ENCODE assay signal across 7 cellular contexts in the genomic region with DNA sequence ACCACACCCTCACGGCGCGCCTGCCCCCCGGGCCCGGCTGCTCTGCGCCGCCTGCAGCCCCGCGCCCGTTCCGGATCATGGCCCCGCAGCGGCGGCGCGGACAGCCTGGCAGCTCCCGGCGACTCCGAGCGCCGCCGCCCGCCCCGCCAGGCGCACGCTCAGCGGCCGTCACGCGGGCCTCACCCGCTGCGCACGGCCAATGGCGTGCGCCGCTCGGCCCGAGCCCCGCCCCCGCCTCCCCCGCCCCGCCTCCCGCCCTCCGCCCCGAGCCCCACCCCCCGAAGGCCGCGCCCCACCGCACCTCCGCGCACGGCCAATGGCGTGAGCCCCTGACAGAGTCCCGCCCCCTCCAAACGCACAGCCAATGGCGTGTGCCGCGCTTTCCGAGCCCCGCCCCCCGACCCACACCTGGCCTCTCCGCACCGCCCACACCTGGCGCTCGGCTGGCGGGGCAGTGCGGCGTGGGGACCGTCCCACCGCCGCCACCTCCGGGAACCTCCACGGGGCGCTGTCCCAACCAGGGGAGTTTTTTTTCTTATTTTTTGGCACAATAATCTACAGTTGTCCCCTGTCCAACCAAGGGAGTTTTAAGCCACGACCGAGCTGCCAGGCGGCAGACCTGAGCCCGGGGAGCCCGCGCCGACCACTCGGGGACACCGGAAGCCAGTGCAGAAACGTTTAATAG. TPM values are rescaled to one million over a fixed set of nuclear protein-coding genes. Genes with fewer than 3 reads are reported as not detected.
A peak's percentile ranks its signal among the peaks of the same experiment; 100 is the strongest.
DNase-seq lines count a peak whose midpoint lies in the region; ATAC-seq, FAIRE-seq and TF ChIP-seq lines count a peak whose summit lies in the region.

A gene (minus strand): TSS at position 123 of the 685 bp plus-strand sequence. CDS start 44 bp downstream, at position 79.

- H3K4me1 ChIP-seq in breast epithelium = peaks cover 0 to 9% of the 10 kb centered on the region in 2 donors
- peaks cover 0 to 2% of the 10 kb centered on the region in 2 donors for H3K4me1 ChIP-seq in small intestine (ENCODE audit: control insufficient read depth in 2 of 2, insufficient read depth in 1 of 2, low read depth in 1 of 2, low read length in 1 of 2)

- TF ChIP-seq POLR2A in GM18526 (IDR thresholded peaks at IDR 0.05; ENCODE audit: extremely low read depth, insufficient read length) = peak; percentile 51
- TF ChIP-seq POLR2A in breast epithelium (IDR thresholded peaks at IDR 0.05) = no peak

- 4 to 15% (median 8%) methylated on average over 33 to 84 of the region's 84 CpGs for WGBS in small intestine, 3 donors

- H3K9me3 ChIP-seq in WERI-Rb-1 (ENCODE audit: severe bottlenecking) (no peaks in the 10 kb centered on the region), breast epithelium (no peaks in the 10 kb centered on the region), small intestine (ENCODE audit: control insufficient read depth, low read depth) (no peaks in the 10 kb centered on the region)

- TF ChIP-seq CTCF in WERI-Rb-1 (IDR thresholded peaks at IDR 0.05; ENCODE audit: low read depth, low read length) (no peak), breast epithelium (IDR thresholded peaks at IDR 0.05) (peak in 1 of 3 donors; percentile 34)

- intact Hi-C loops in breast epithelium (cut with DNase I; ENCODE audit: low total_unique reads) = no loop called here

- peak within 1 kb of the TSS; percentile 62 for H3K4me3 ChIP-seq in WERI-Rb-1 (ENCODE audit: low read depth, low read length)
- peak within 1 kb of the TSS; percentile 76 to 98 (median 76) for H3K4me3 ChIP-seq in breast epithelium
- H3K4me3 ChIP-seq in small intestine (ENCODE audit: low read depth in 1 of 2, low read length in 2 of 2) = peak within 1 kb of the TSS; percentile 82 to 98

- H3K27ac ChIP-seq in WERI-Rb-1 (peak within 1 kb of the TSS; percentile 39), breast epithelium (peak within 1 kb of the TSS; percentile 65 to 66), small intestine (ENCODE audit: low read depth in 1 of 2, low read length in 1 of 2) (peak within 1 kb of the TSS; percentile 92 to 98)

- ATAC-seq in HG03095 (IDR thresholded peaks at IDR 0.05; ENCODE audit: unreplicated experiment) = peak; percentile 43

- DNase-seq in NCI-H2196 (lab: John Stamatoyannopoulos, UW; ENCODE audit: unreplicated experiment) (peak; percentile 98), WERI-Rb-1 (peak; percentile 97), breast epithelium (ENCODE audit: low spot score in 2 of 2) (peak; percentile 94 to 97), iPS-NIHi11 (ENCODE audit: low spot score) (peak; percentile 100), small intestine (peak; percentile 94)

- no peak for FAIRE-seq in small intestine (lab: Jason Lieb, UNC)

- H3K27me3 ChIP-seq in WERI-Rb-1 (ENCODE audit: insufficient read depth, low read depth, severe bottlenecking) = no peaks in the 10 kb centered on the region
- H3K27me3 ChIP-seq in breast epithelium = no peaks in the 10 kb centered on the region
- no peaks in the 10 kb centered on the region for H3K27me3 ChIP-seq in small intestine (ENCODE audit: control insufficient read depth in 2 of 2, insufficient read depth in 2 of 2, low read length in 2 of 2)

- H3K36me3 ChIP-seq in WERI-Rb-1 (peaks cover 68% of the 10 kb centered on the region), breast epithelium (no peaks in the 10 kb centered on the region), small intestine (ENCODE audit: control insufficient read depth in 2 of 2, insufficient read depth in 2 of 2, low read length in 2 of 2) (peaks cover 7 to 36% of the 10 kb centered on the region in 2 donors)

RNA-seq across cellular contexts. Expression of the gene that starts here (rescaled TPM):
- total RNA-seq in breast epithelium = 10 to 100 TPM; 22.9 to 69.4 (median 35.9) TPM
- 100 to 1,000 TPM; 111 to 303 (median 237) TPM for polyA plus RNA-seq in small intestine

Comparison
In these comparisons a context has a peak if more than half of its experiments do, and no peak if none do; other contexts are left out.
1. Peak in every context shown above with its lines: DNase-seq, ATAC-seq, H3K4me3 ChIP-seq and H3K27ac ChIP-seq.
2. H3K27ac ChIP-seq: peak in every context shown above with its lines; median percentile 95 in small intestine; 66 in breast epithelium; 39 in WERI-Rb-1.